Comparison of ENCODE assay signal across 37 cellular contexts in genomic region chr11:121081320-121081719, GRCh38.
"Had no signal": no experiment of that assay in that cellular context is flagged by ENCODE, and none has a peak within 500 bp of the region (broad histone marks: within the 10 kb centered on the region; RNA-seq: fewer than 3 reads in every experiment).

No MANE protein-coding gene starts in this region.

- H3K36me3 ChIP-seq: brain microvascular endothelial cell, breast epithelium had no signal

- DNase-seq: activated B cell treated with CpG ODN at 0.5 μM for 24 hours; activated CD4-positive, alpha-beta memory T cell treated with anti-CD3 and anti-CD28 coated beads for 36 hours; activated CD4-positive, alpha-beta T cell treated with anti-CD3 and anti-CD28 coated beads for 4 hours; activated CD4-positive, alpha-beta T cell treated with anti-CD3 and anti-CD28 coated beads, Interleukin-2, amount 10 ng/mL, durations not matched to agents 24 days and 14 days; activated CD4-positive, alpha-beta T cell treated with anti-CD3 and anti-CD28 coated beads, Interleukin-2, amount 50 U/mL, for 1 hour; activated CD4-positive, alpha-beta T cell treated with anti-CD3 and anti-CD28 coated beads, Interleukin-2, amount 50 U/mL, for 4 hours; activated CD4-positive, CD25-positive, alpha-beta regulatory T cell treated with anti-CD3 and anti-CD28 coated beads, Interleukin-2, amount 50 U/mL, for 72 hours; activated CD8-positive, alpha-beta memory T cell treated with anti-CD3 and anti-CD28 coated beads, Interleukin-2, amount 50 U/mL, for 4 hours; activated CD8-positive, alpha-beta T cell treated with anti-CD3 and anti-CD28 coated beads for 36 hours; activated effector memory CD4-positive, alpha-beta T cell treated with anti-CD3 and anti-CD28 coated beads, Interleukin-2, amount 50 U/mL, for 16 hours; activated gamma-delta T cell treated with Interleukin-2 at 50 U/mL for 16 hours; activated naive CD4-positive, alpha-beta T cell; activated naive CD4-positive, alpha-beta T cell treated with anti-CD3 and anti-CD28 coated beads for 36 hours; activated naive CD4-positive, alpha-beta T cell treated with anti-CD3 and anti-CD28 coated beads, Interleukin-2, amount 50 U/mL, for 16 hours; activated naive CD8-positive, alpha-beta T cell treated with anti-CD3 and anti-CD28 coated beads for 36 hours; activated T-cell treated with anti-CD3 and anti-CD28 coated beads for 4 hours; activated T-cell treated with anti-CD3 and anti-CD28 coated beads, Interleukin-2, amount 50 U/mL, for 1 hour; activated T-cell treated with anti-CD3 and anti-CD28 coated beads, Interleukin-2, amount 50 U/mL, for 4 hours; activated T-cell treated with anti-CD3 and anti-CD28 coated beads, Interleukin-2, amount 50 U/mL, for 72 hours; adrenal gland; amniotic stem cell; aorta; body of pancreas; brain microvascular endothelial cell; central memory CD4-positive, alpha-beta T cell; T-helper 1 cell; T-helper 2 cell; T-helper 9 cell had no signal

- H3K27me3 Mint-ChIP-seq: activated B cell treated with CpG ODN at 0.5 μM for 24 hours; activated CD4-positive, alpha-beta memory T cell treated with anti-CD3 and anti-CD28 coated beads for 36 hours; activated CD4-positive, alpha-beta T cell treated with anti-CD3 and anti-CD28 coated beads, Interleukin-2, amount 10 ng/mL, durations not matched to agents 24 days and 14 days; activated CD8-positive, alpha-beta T cell treated with anti-CD3 and anti-CD28 coated beads for 36 hours; activated naive CD8-positive, alpha-beta T cell treated with anti-CD3 and anti-CD28 coated beads for 36 hours; activated T-helper 17 cell treated with anti-CD3 and anti-CD28 coated beads, Interleukin-2, amount 50 U/mL, for 72 hours had no signal

- FAIRE-seq: astrocyte, TTC549 had no signal

- H3K4me1 Mint-ChIP-seq: activated B cell treated with CpG ODN at 0.5 μM for 24 hours had no signal

- H3K9me3 ChIP-seq: adrenal gland, body of pancreas, breast epithelium had no signal

- ATAC-seq: activated CD8-positive, alpha-beta T cell treated with anti-CD3 and anti-CD28 coated beads for 36 hours; activated naive CD4-positive, alpha-beta T cell treated with anti-CD3 and anti-CD28 coated beads, Interleukin-2, amount 50 U/mL, for 72 hours; activated T-cell treated with anti-CD3 and anti-CD28 coated beads, Interleukin-2, amount 50 U/mL, for 4 hours; activated T-cell treated with anti-CD3 and anti-CD28 coated beads, Interleukin-2, amount 50 U/mL, for 72 hours; activated T-helper 17 cell treated with anti-CD3 and anti-CD28 coated beads, Interleukin-2, amount 50 U/mL, for 72 hours; body of pancreas had no signal

- H3K9me3 Mint-ChIP-seq: activated B cell treated with CpG ODN at 0.5 μM for 24 hours; activated CD4-positive, alpha-beta memory T cell treated with anti-CD3 and anti-CD28 coated beads for 36 hours; activated CD4-positive, alpha-beta T cell treated with anti-CD3 and anti-CD28 coated beads, Interleukin-2, amount 10 ng/mL, durations not matched to agents 24 days and 14 days; activated CD8-positive, alpha-beta T cell treated with anti-CD3 and anti-CD28 coated beads for 36 hours; activated naive CD4-positive, alpha-beta T cell treated with anti-CD3 and anti-CD28 coated beads for 36 hours; activated naive CD4-positive, alpha-beta T cell treated with anti-CD3 and anti-CD28 coated beads, Interleukin-2, amount 50 U/mL, for 72 hours; activated naive CD8-positive, alpha-beta T cell treated with anti-CD3 and anti-CD28 coated beads for 36 hours; activated T-cell treated with anti-CD3 and anti-CD28 coated beads, Interleukin-2, amount 50 U/mL, for 4 hours; activated T-cell treated with anti-CD3 and anti-CD28 coated beads, Interleukin-2, amount 50 U/mL, for 72 hours; activated T-helper 1 cell treated with anti-CD3 and anti-CD28 coated beads, Interleukin-12 subunit alpha, Interleukin-12 subunit beta, Interleukin-2, Interleukin-4 antibody, amounts not matched to agents 30 ng/mL and 10 ng/mL and 1 ng/mL, durations not matched to agents 14 hours and 24 hours and 36 hours; activated T-helper 17 cell treated with anti-CD3 and anti-CD28 coated beads, Interleukin-2, amount 50 U/mL, for 72 hours; T-helper 1 cell treated with Interleukin-12 subunit alpha and Interleukin-12 subunit beta and Interleukin-4 antibody, amounts not matched to agents 30 μg/mL and 1 μg/mL, for 36 hours; T-helper 2 cell treated with Interferon-gamma antibody and Interleukin-4, amounts not matched to agents 5 μg/mL and 100 μg/mL, for 36 hours had no signal

- H3K4me3 Mint-ChIP-seq: activated B cell treated with CpG ODN at 0.5 μM for 24 hours; activated CD4-positive, alpha-beta memory T cell treated with anti-CD3 and anti-CD28 coated beads for 36 hours; activated CD4-positive, alpha-beta T cell treated with anti-CD3 and anti-CD28 coated beads, Interleukin-2, amount 10 ng/mL, durations not matched to agents 24 days and 14 days; activated CD8-positive, alpha-beta T cell treated with anti-CD3 and anti-CD28 coated beads for 36 hours; activated naive CD4-positive, alpha-beta T cell treated with anti-CD3 and anti-CD28 coated beads for 36 hours; activated naive CD8-positive, alpha-beta T cell treated with anti-CD3 and anti-CD28 coated beads for 36 hours; activated T-cell treated with anti-CD3 and anti-CD28 coated beads, Interleukin-2, amount 50 U/mL, for 4 hours; activated T-cell treated with anti-CD3 and anti-CD28 coated beads, Interleukin-2, amount 50 U/mL, for 72 hours; activated T-helper 1 cell treated with anti-CD3 and anti-CD28 coated beads, Interleukin-12 subunit alpha, Interleukin-12 subunit beta, Interleukin-2, Interleukin-4 antibody, amounts not matched to agents 30 ng/mL and 10 ng/mL and 1 ng/mL, durations not matched to agents 14 hours and 24 hours and 36 hours; activated T-helper 17 cell treated with anti-CD3 and anti-CD28 coated beads, Interleukin-2, amount 50 U/mL, for 72 hours; T-helper 1 cell treated with Interleukin-12 subunit alpha and Interleukin-12 subunit beta and Interleukin-4 antibody, amounts not matched to agents 30 μg/mL and 1 μg/mL, for 36 hours; T-helper 2 cell treated with Interferon-gamma antibody and Interleukin-4, amounts not matched to agents 5 μg/mL and 100 μg/mL, for 36 hours had no signal

- H3K27ac ChIP-seq: adrenal gland, body of pancreas, brain microvascular endothelial cell, breast epithelium, VCaP had no signal

- H3K4me1 ChIP-seq: adrenal gland, body of pancreas, breast epithelium had no signal

- H3K27me3 ChIP-seq: adrenal gland, body of pancreas, brain microvascular endothelial cell, breast epithelium had no signal

- H3K27ac Mint-ChIP-seq: activated B cell treated with CpG ODN at 0.5 μM for 24 hours; activated CD4-positive, alpha-beta memory T cell treated with anti-CD3 and anti-CD28 coated beads for 36 hours; activated CD4-positive, alpha-beta T cell treated with anti-CD3 and anti-CD28 coated beads, Interleukin-2, amount 10 ng/mL, durations not matched to agents 24 days and 14 days; activated CD8-positive, alpha-beta T cell treated with anti-CD3 and anti-CD28 coated beads for 36 hours; activated naive CD4-positive, alpha-beta T cell treated with anti-CD3 and anti-CD28 coated beads for 36 hours; activated naive CD4-positive, alpha-beta T cell treated with anti-CD3 and anti-CD28 coated beads, Interleukin-2, amount 50 U/mL, for 72 hours; activated naive CD8-positive, alpha-beta T cell treated with anti-CD3 and anti-CD28 coated beads for 36 hours; activated T-cell treated with anti-CD3 and anti-CD28 coated beads, Interleukin-2, amount 50 U/mL, for 72 hours; activated T-helper 1 cell treated with anti-CD3 and anti-CD28 coated beads, Interleukin-12 subunit alpha, Interleukin-12 subunit beta, Interleukin-2, Interleukin-4 antibody, amounts not matched to agents 30 ng/mL and 10 ng/mL and 1 ng/mL, durations not matched to agents 14 hours and 24 hours and 36 hours; activated T-helper 17 cell treated with anti-CD3 and anti-CD28 coated beads, Interleukin-2, amount 50 U/mL, for 72 hours; T-helper 1 cell treated with Interleukin-12 subunit alpha and Interleukin-12 subunit beta and Interleukin-4 antibody, amounts not matched to agents 30 μg/mL and 1 μg/mL, for 36 hours; T-helper 2 cell treated with Interferon-gamma antibody and Interleukin-4, amounts not matched to agents 5 μg/mL and 100 μg/mL, for 36 hours had no signal

- H3K4me3 ChIP-seq: adrenal gland, body of pancreas, breast epithelium had no signal

- H3K36me3 Mint-ChIP-seq: activated naive CD4-positive, alpha-beta T cell treated with anti-CD3 and anti-CD28 coated beads, Interleukin-2, amount 50 U/mL, for 72 hours had no signal
